18 cellular contexts compared by ENCODE assay signal in the genomic region with DNA sequence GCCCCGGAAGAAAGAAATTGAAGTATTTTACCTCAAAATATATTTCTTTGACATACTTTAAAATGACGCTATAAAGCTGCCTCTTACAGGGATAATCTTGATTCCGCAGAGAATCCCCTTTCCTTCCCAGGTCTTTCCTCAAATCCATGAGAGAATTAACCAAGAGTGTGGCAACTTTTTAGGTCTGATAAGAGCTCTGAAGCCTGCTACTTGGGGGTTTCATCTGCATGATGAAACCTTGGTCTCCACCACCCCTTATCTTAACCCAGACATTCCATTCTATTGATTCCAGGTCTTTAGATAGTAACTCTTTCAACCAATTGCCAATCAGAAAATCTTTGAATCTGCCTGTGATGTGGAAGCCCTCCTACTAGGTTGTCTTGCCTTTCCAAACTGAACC.
DNase-seq lines count a peak whose midpoint lies in the region; TF ChIP-seq lines count a peak whose summit lies in the region.
"Had no signal": no experiment of that assay in that cellular context is flagged by ENCODE, and none has a peak within 500 bp of the region (broad histone marks: within the 10 kb centered on the region; RNA-seq: fewer than 3 reads in every experiment).

No MANE protein-coding gene starts in this region.

- dilution Hi-C loops in mammary epithelial cell (cut with HindIII; ENCODE audit: low sequenced_read_pairs): no loop called here

- no peaks in the 10 kb centered on the region for H3K79me2 ChIP-seq in mammary epithelial cell (ENCODE audit: insufficient read depth, low read length)

- no peak overlapping the region for H2AFZ ChIP-seq in mammary epithelial cell (ENCODE audit: low read depth, low read length)

- H3K4me1 ChIP-seq in mammary epithelial cell (ENCODE audit: insufficient read depth, low read length): peaks cover 4% of the 10 kb centered on the region
- H3K4me1 ChIP-seq in mesodermal cell (ENCODE audit: control insufficient read depth, insufficient read depth, low read length, poor library complexity, severe bottlenecking): peaks cover 7% of the 10 kb centered on the region
- H3K4me1 ChIP-seq: BLaER1 had no signal

- in situ Hi-C loops in mammary epithelial cell (cut with MboI; ENCODE audit: low sequenced_read_pairs in 2 of 2) (no loop called here), KBM-7 (cut with MboI; ENCODE audit: low pct_unique_long_range_greater_than_20kb, low sequenced_read_pairs) (no loop called here)

- DNase-seq in MCF 10A (ENCODE audit: unreplicated experiment) (no peak), mammary epithelial cell (no peak), amniotic epithelial cell (ENCODE audit: low read depth) (peak; percentile 70), NCI-H1092 (lab: John Stamatoyannopoulos, UW) (no peak), GOT3 (lab: John Stamatoyannopoulos, UW) (no peak), KBM-7 (no peak)
- DNase-seq: CD4-positive, CD25-positive, alpha-beta regulatory T cell; CD8-positive, alpha-beta T cell; DMS 273 treated with DMSO at 0.1 percent for 48 hours; DMS53; DMS79 treated with DMSO at 0.1 percent for 48 hours; GF-D8; H9 had no signal

- no peaks in the 10 kb centered on the region for H4K20me1 ChIP-seq in mammary epithelial cell (ENCODE audit: insufficient read depth, low read length)
- H4K20me1 ChIP-seq: BLaER1 had no signal

- H3K27me3 Mint-ChIP-seq in MCF 10A (ENCODE audit: insufficient read depth, unreplicated experiment): no peaks in the 10 kb centered on the region

- no peak overlapping the region for H3K4me2 ChIP-seq in mammary epithelial cell (ENCODE audit: insufficient read depth, low read depth, low read length)
- H3K4me2 ChIP-seq: BLaER1 had no signal

- H3K27me3 ChIP-seq in mammary epithelial cell (ENCODE audit: insufficient read depth, low read length): no peaks in the 10 kb centered on the region
- H3K27me3 ChIP-seq: BLaER1 had no signal

- BruUV-seq in MCF 10A (replicated peaks; lab: Mats Ljungman, UMichigan) (no TSS peak), mammary epithelial cell (replicated peaks; lab: Mats Ljungman, UMichigan) (no TSS peak)

- POLR2A ChIA-PET in MCF 10A (lab: Yijun Ruan, JAX): no interaction called here

- no peaks in the 10 kb centered on the region for H3K9me3 Mint-ChIP-seq in MCF 10A (ENCODE audit: unreplicated experiment)
- H3K9me3 Mint-ChIP-seq: CD4-positive, CD25-positive, alpha-beta regulatory T cell; CD8-positive, alpha-beta T cell had no signal

- H3K27ac Mint-ChIP-seq in MCF 10A (ENCODE audit: low read depth, unreplicated experiment): peak overlapping the region; percentile 16
- H3K27ac Mint-ChIP-seq: B cell; CD4-positive, CD25-positive, alpha-beta regulatory T cell; CD8-positive, alpha-beta T cell; H9 had no signal

- intact Hi-C loops in MCF 10A (cut with micrococcal nuclease) (no loop called here), mammary epithelial cell (cut with micrococcal nuclease) (loop anchor here (5.0 kb wide), 1 partner anchor 87 kb away; no protein-coding TSS in a partner anchor)

- no peak overlapping the region for H3K27ac ChIP-seq in mammary epithelial cell (ENCODE audit: insufficient read depth, low read depth, low read length)
- H3K27ac ChIP-seq in mesodermal cell (ENCODE audit: low read depth, low read length, severe bottlenecking): peak overlapping the region; percentile 68
- H3K27ac ChIP-seq: 22Rv1, BLaER1, C4-2B had no signal

- CTCF ChIA-PET in MCF 10A (lab: Yijun Ruan, JAX): interaction anchor here (4.6 kb wide), 1 partner anchor 10 kb away, joined by 24 read pairs; no protein-coding TSS in a partner anchor
- CTCF ChIA-PET in mammary epithelial cell (lab: Charles Lee; ENCODE audit: low non-redundant PET): no interaction called here

- H3K36me3 ChIP-seq in mammary epithelial cell (ENCODE audit: insufficient read depth, low read length): no peaks in the 10 kb centered on the region
- no peaks in the 10 kb centered on the region for H3K36me3 ChIP-seq in mesodermal cell (ENCODE audit: control insufficient read depth, insufficient read depth, low read length)
- H3K36me3 ChIP-seq: BLaER1 had no signal

- no peaks in the 10 kb centered on the region for H3K4me1 Mint-ChIP-seq in MCF 10A (ENCODE audit: insufficient read depth, unreplicated experiment)
- H3K4me1 Mint-ChIP-seq: B cell; CD4-positive, CD25-positive, alpha-beta regulatory T cell had no signal

- H3K4me3 ChIP-seq in mammary epithelial cell (replicated peaks in 1 of 3; ENCODE audit: insufficient read depth in 1 of 3, low read depth in 2 of 3, low read length in 3 of 3) (no peak overlapping the region), mesodermal cell (ENCODE audit: extremely low read depth, insufficient read depth, low read length, poor library complexity, severe bottlenecking) (no peak overlapping the region)
- H3K4me3 ChIP-seq: BLaER1 had no signal

- H3K36me3 Mint-ChIP-seq in MCF 10A (ENCODE audit: insufficient read depth, unreplicated experiment): no peaks in the 10 kb centered on the region
- H3K36me3 Mint-ChIP-seq: CD4-positive, CD25-positive, alpha-beta regulatory T cell; CD8-positive, alpha-beta T cell had no signal

- WGBS in mammary epithelial cell (ENCODE audit: low coverage, missing lambda C conversion rate): 77% methylated on average over 3 of the region's 3 CpGs
- no CpG with 5 or more reads among the region's 3 CpGs for WGBS in mesodermal cell (ENCODE audit: insufficient coverage in 2 of 2), 2 experiments

- no peak overlapping the region for H3K4me3 Mint-ChIP-seq in MCF 10A (ENCODE audit: unreplicated experiment)
- H3K4me3 Mint-ChIP-seq: B cell; CD4-positive, CD25-positive, alpha-beta regulatory T cell; CD8-positive, alpha-beta T cell; H9 had no signal

- H3K9me3 ChIP-seq in mammary epithelial cell (replicated peaks; ENCODE audit: insufficient read depth, low read length) (no peaks in the 10 kb centered on the region), mesodermal cell (ENCODE audit: control insufficient read depth, low read length) (no peaks in the 10 kb centered on the region)
- H3K9me3 ChIP-seq: BLaER1 had no signal

- H3K9ac ChIP-seq in mammary epithelial cell (ENCODE audit: insufficient read depth, low read length): no peak overlapping the region
- H3K9ac ChIP-seq: BLaER1 had no signal

- TF ChIP-seq CTCF in MCF 10A (IDR thresholded peaks at IDR 0.05; ENCODE audit: unreplicated experiment) (no peak), mammary epithelial cell (conservative IDR thresholded peaks at IDR 0.05 in 1 of 2, IDR thresholded peaks at IDR 0.05 in 1 of 2; ENCODE audit: extremely low read depth in 1 of 2, insufficient read depth in 1 of 2, low read depth in 1 of 2, low read length in 2 of 2) (no peak)
